4 cellular contexts compared by ENCODE assay signal in genomic region chr1:159723188-159723587, GRCh38. TPM values are rescaled to one million over a fixed set of nuclear protein-coding genes. Genes with fewer than 3 reads are reported as not detected.
"Had no signal": no experiment of that assay in that cellular context is flagged by ENCODE, and none has a peak within 500 bp of the region (broad histone marks: within the 10 kb centered on the region; RNA-seq: fewer than 3 reads in every experiment).

No MANE protein-coding gene starts in this region.

RNA-seq across cellular contexts. Expression of gene CRP, which starts 8.8 kb away (rescaled TPM):
- total RNA-seq: HT-29, PC-3, SK-MEL-5 had no signal
- polyA plus RNA-seq: SK-N-SH had no signal
